In the genomic region with DNA sequence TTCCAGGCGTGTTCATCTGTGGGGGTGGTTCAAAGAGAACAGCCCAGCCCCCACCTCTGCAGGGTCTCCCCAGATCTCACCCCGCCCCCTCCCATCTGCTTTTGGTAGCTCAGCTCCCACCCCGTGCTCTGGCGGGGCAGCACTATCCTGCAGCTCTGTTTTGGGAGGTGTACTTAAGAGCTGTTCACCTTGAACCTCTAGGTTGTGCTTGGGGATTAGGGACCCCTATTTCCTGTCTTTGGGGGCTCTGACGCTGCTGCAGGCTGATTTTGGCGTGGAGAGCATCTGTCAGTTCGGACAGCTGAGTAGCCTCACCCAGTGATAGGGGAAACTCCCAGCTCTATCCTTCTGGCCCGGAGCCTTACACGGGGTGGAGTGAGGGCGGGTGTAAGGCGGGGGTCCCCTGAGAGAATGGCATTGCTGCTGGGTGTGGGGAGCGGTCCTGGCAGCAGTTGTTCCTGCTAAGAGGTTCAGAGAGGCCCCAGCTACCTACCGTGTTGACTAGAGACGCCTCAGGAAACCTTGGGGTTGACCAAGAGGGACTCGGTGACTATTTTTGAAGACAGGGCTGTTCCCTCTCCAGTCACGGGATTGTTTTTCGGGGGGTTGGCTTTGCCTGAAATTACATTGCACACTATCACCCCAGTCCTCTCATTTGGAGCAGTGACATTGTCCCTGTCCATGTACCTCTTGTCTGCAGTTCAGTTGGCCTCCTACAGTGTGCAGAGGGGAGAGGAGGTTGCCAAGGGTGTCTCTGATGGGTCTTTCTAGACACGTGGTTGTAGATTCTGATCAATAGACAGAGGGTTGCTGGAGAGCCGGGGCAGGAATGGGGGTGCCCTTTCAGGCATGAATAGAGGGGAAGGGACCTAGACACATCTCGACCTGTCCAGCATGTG, we compare ENCODE assay signal across 8 cellular contexts. TPM values are rescaled to one million over a fixed set of nuclear protein-coding genes. Genes with fewer than 3 reads are reported as not detected.
DNase-seq lines count a peak whose midpoint lies in the region; FAIRE-seq and TF ChIP-seq lines count a peak whose summit lies in the region.

No MANE protein-coding gene starts in this region.

- peak overlapping the region; percentile 99 for H3K4me3 ChIP-seq in HUES64 (ENCODE audit: low read length)
- H3K4me3 ChIP-seq in astrocyte (ENCODE audit: insufficient read depth, low read depth, low read length), result peak overlapping the region; percentile 87
- H3K4me3 ChIP-seq in keratinocyte (ENCODE audit: control insufficient read depth in 2 of 3, extremely low read depth in 1 of 3, insufficient read depth in 2 of 3, low read depth in 1 of 3, low read length in 3 of 3), result peak overlapping the region; percentile 87 to 99 (median 98)

- FAIRE-seq in astrocyte (lab: Jason Lieb, UNC), result no peak
- FAIRE-seq in keratinocyte (lab: Jason Lieb, UNC), result no peak

- H3K79me2 ChIP-seq in astrocyte (ENCODE audit: insufficient read depth, low read length) (peaks cover 42% of the 10 kb centered on the region), keratinocyte (ENCODE audit: control insufficient read depth, insufficient read depth, low read length) (peaks cover 27% of the 10 kb centered on the region)

- peak overlapping the region; percentile 89 for H3K4me3 Mint-ChIP-seq in astrocyte (ENCODE audit: unreplicated experiment)

- peaks cover 10% of the 10 kb centered on the region for H3K9me3 Mint-ChIP-seq in astrocyte (ENCODE audit: unreplicated experiment)

- TF ChIP-seq CTCF in astrocyte (IDR thresholded peaks at IDR 0.05; ENCODE audit: insufficient read depth, low read depth, low read length), result no peak
- TF ChIP-seq CTCF in keratinocyte (optimal IDR thresholded peaks at IDR 0.05 in 1 of 3, IDR thresholded peaks at IDR 0.05 in 1 of 3, conservative IDR thresholded peaks at IDR 0.05 in 1 of 3; ENCODE audit: extremely low read depth in 1 of 3, insufficient read depth in 2 of 3, low read length in 3 of 3), result no peak

- H3K27ac Mint-ChIP-seq in astrocyte (ENCODE audit: unreplicated experiment), result peak overlapping the region; percentile 87

- WGBS in HUES64, result 36% methylated on average over 20 of the region's 20 CpGs

- no peaks in the 10 kb centered on the region for H3K9me1 ChIP-seq in keratinocyte (ENCODE audit: control insufficient read depth, extremely low read depth, insufficient read depth, low read length)

- peaks cover 18% of the 10 kb centered on the region for H3K4me1 ChIP-seq in HUES64 (ENCODE audit: insufficient read depth, low read length)
- peaks cover 37% of the 10 kb centered on the region for H3K4me1 ChIP-seq in astrocyte (ENCODE audit: insufficient read depth, low read length)
- H3K4me1 ChIP-seq in keratinocyte (ENCODE audit: control insufficient read depth, extremely low read depth, insufficient read depth, low read length), result peaks cover 23% of the 10 kb centered on the region

- H3K4me1 Mint-ChIP-seq in astrocyte (ENCODE audit: low read depth, unreplicated experiment), result peaks cover 36% of the 10 kb centered on the region

- no peaks in the 10 kb centered on the region for H3K36me3 ChIP-seq in HUES64 (ENCODE audit: insufficient read depth, low read length)
- no peaks in the 10 kb centered on the region for H3K36me3 ChIP-seq in astrocyte (ENCODE audit: insufficient read depth, low read length)
- H3K36me3 ChIP-seq in keratinocyte (ENCODE audit: control insufficient read depth in 2 of 2, extremely low read depth in 1 of 2, insufficient read depth in 2 of 2, low read length in 2 of 2), result peaks cover 1 to 3% of the 10 kb centered on the region in 2 experiments

- DNase-seq in CD1c-positive myeloid dendritic cell (ENCODE audit: extremely low spot score) (peak; percentile 13), astrocyte (ENCODE audit: low read depth) (no peak), keratinocyte (ENCODE audit: low read depth, low spot score) (no peak), substantia nigra (lab: John Stamatoyannopoulos, UW) (peak in 3 of 49 donors; percentile 3 to 45 (median 9)), NCI-H1092 (lab: John Stamatoyannopoulos, UW) (no peak), NCI-H1417 treated with DMSO at 0.1 percent for 48 hours (lab: John Stamatoyannopoulos, UW) (no peak), SW480 (ENCODE audit: low spot score) (no peak)

- no peak overlapping the region for H3K27ac ChIP-seq in HUES64 (ENCODE audit: low read depth, low read length)
- no peak overlapping the region for H3K27ac ChIP-seq in astrocyte (ENCODE audit: low read depth, low read length)
- peak overlapping the region; percentile 88 for H3K27ac ChIP-seq in keratinocyte (ENCODE audit: control insufficient read depth, insufficient read depth, low read length)
- peak overlapping the region; percentile 55 for H3K27ac ChIP-seq in substantia nigra (ENCODE audit: low read depth, low read length, poor library complexity, severe bottlenecking)

- no peaks in the 10 kb centered on the region for H3K27me3 ChIP-seq in HUES64 (ENCODE audit: insufficient read depth, low read length)
- H3K27me3 ChIP-seq in astrocyte (ENCODE audit: insufficient read depth, low read length), result no peaks in the 10 kb centered on the region
- H3K27me3 ChIP-seq in keratinocyte (ENCODE audit: control insufficient read depth, extremely low read depth, insufficient read depth, low read length), result no peaks in the 10 kb centered on the region

- H3K9me3 ChIP-seq in HUES64 (ENCODE audit: insufficient read depth, low read depth, low read length), result no peaks in the 10 kb centered on the region
- H3K9me3 ChIP-seq in astrocyte (ENCODE audit: insufficient read depth, low read depth, low read length), result no peaks in the 10 kb centered on the region
- no peaks in the 10 kb centered on the region for H3K9me3 ChIP-seq in keratinocyte (ENCODE audit: control insufficient read depth, low read depth, low read length)

- H3K4me2 ChIP-seq in astrocyte (ENCODE audit: low read length) (peak overlapping the region; percentile 94), keratinocyte (ENCODE audit: control insufficient read depth, extremely low read depth, insufficient read depth, low read depth, low read length) (peak overlapping the region; percentile 93)

- H4K20me1 ChIP-seq in astrocyte (ENCODE audit: insufficient read depth, low read length), result peaks cover 48% of the 10 kb centered on the region
- H4K20me1 ChIP-seq in keratinocyte (ENCODE audit: control insufficient read depth, extremely low read depth, insufficient read depth, low read length), result no peaks in the 10 kb centered on the region

- no peaks in the 10 kb centered on the region for H3K27me3 Mint-ChIP-seq in astrocyte (ENCODE audit: low read depth, unreplicated experiment)

- dilution Hi-C loops in keratinocyte (cut with MboI; ENCODE audit: extremely low pct_ligation_motif_present, low sequenced_read_pairs), result no loop called here

- peak overlapping the region; percentile 68 for H3K9ac ChIP-seq in HUES64 (ENCODE audit: low read depth, low read length)
- H3K9ac ChIP-seq in astrocyte (ENCODE audit: low read length), result peak overlapping the region; percentile 90
- peak overlapping the region; percentile 87 for H3K9ac ChIP-seq in keratinocyte (ENCODE audit: control insufficient read depth, extremely low read depth, insufficient read depth, low read length)

- H2AFZ ChIP-seq in astrocyte (ENCODE audit: low read depth, low read length) (peak overlapping the region; percentile 88), keratinocyte (ENCODE audit: control insufficient read depth, low read length) (peak overlapping the region; percentile 82)

- peaks cover 7% of the 10 kb centered on the region for H3K36me3 Mint-ChIP-seq in astrocyte (ENCODE audit: low read depth, unreplicated experiment)

RNA-seq across cellular contexts. Expression of a gene that starts 1.0 kb away (rescaled TPM):
- 10.7 TPM for polyA plus RNA-seq in HUES64 (2013, experiment 1 of 2)
- 11.7 TPM for polyA plus RNA-seq in HUES64 (2013, experiment 2 of 2)
- total RNA-seq in astrocyte, result 35.5 and 36.0 TPM in 2 replicates
- polyA plus RNA-seq in keratinocyte, result 6.9 to 10.5 TPM (median 10.0 TPM) in 3 replicates
- polyA plus RNA-seq in keratinocyte (2011; ENCODE audit: low read depth), result 2.0 TPM
- 5.1 and 5.9 TPM in 2 replicates for polyA plus RNA-seq in keratinocyte (2011; cell fraction: cytosol; rRNA removed)
- polyA plus RNA-seq in keratinocyte (2011; cell fraction: nucleus; rRNA removed), result 24.1 and 31.0 TPM in 2 replicates
- polyA plus RNA-seq in keratinocyte (2012; ENCODE audit: low replicate concordance), result 3.3 and 8.0 TPM in 2 replicates
- polyA minus RNA-seq in keratinocyte, result 17.7 to 26.5 TPM (median 23.7 TPM) in 3 replicates
- polyA minus RNA-seq in keratinocyte (2011; cell fraction: cytosol; rRNA and poly(A)+ RNA removed), result 13.0 TPM
- 14.1 and 17.2 TPM in 2 replicates for polyA minus RNA-seq in keratinocyte (2011; cell fraction: nucleus; rRNA and poly(A)+ RNA removed)

RNA-seq across cellular contexts. Expression of a gene that starts 44.1 kb away (rescaled TPM):
- 0.25 TPM for polyA plus RNA-seq in HUES64 (2013, experiment 1 of 2)
- polyA plus RNA-seq in HUES64 (2013, experiment 2 of 2), result 0.32 TPM
- 0.36 and 0.70 TPM in 2 replicates for total RNA-seq in astrocyte
- polyA plus RNA-seq in keratinocyte, result 0.30 to 0.59 TPM (median 0.57 TPM) in 3 replicates
- 0.27 TPM for polyA plus RNA-seq in keratinocyte (2011; ENCODE audit: low read depth)
- polyA plus RNA-seq in keratinocyte (2011; cell fraction: cytosol; rRNA removed), result 0.32 and 0.55 TPM in 2 replicates
- 0.45 TPM in 2 replicates for polyA plus RNA-seq in keratinocyte (2011; cell fraction: nucleus; rRNA removed)
- polyA plus RNA-seq in keratinocyte (2012; ENCODE audit: low replicate concordance), result 0.80 and 0.89 TPM in 2 replicates
- polyA minus RNA-seq in keratinocyte, result 0.16 TPM in 1 of 3 replicates, not detected in the others
- not detected for polyA minus RNA-seq in keratinocyte (2011; cell fraction: cytosol; rRNA and poly(A)+ RNA removed)
- not detected in 2 replicates for polyA minus RNA-seq in keratinocyte (2011; cell fraction: nucleus; rRNA and poly(A)+ RNA removed)

Comparison
In these comparisons a context has a peak if more than half of its experiments do, and no peak if none do; other contexts are left out.
1. H3K27ac ChIP-seq: peak in keratinocyte (single experiment) and substantia nigra (single experiment); none in HUES64 (single experiment) and astrocyte (single experiment).
2. Peak in every context shown above with its lines, with median percentiles within 50 percentile points of each other: H3K4me3 ChIP-seq and H3K9ac ChIP-seq.